19 cellular contexts compared by ENCODE assay signal in the genomic region with DNA sequence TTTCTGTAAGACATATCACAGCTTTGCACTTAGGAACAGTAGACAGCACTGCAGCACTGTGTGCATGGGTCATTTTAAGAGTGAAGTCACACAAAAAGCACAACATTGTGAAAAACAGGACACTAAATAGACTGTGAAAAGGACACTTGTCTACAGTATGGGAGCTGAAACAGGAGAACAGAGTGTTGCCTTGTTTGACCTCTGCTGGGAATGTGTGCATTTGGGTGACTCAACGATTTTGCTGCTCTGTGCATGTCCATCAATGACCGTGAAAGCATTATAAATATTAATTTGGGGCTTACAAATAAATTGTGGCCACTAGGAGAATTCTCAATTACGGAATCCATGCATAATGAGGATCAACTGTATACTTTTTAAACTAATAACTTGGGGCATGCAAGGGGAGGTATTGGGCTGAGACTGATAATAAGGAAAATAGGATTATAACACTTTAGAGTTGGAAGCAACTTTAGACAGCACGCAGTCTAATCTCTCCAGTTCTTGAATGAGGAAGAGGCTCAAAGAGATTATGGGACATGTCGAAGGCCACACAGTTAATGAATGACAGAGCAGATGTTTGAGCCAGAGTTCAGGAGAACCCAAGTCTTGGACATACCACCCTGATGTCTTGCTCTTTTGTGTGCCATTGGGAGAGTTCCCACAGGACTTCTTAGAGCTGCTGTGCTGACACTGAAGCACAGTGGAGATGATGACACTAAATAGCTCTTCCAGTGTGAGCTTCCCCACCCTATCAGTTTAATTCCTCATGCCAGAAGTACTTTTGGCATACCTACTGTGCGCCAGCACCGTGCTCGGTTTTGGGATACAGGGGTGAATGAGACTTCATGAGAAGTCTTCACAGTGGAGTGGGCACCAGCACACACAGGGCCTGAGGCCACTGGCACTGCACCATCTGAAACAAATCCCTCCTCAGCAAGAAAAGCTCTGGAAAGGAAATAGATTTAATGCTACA.
DNase-seq lines count a peak whose midpoint lies in the region; ATAC-seq, FAIRE-seq and TF ChIP-seq lines count a peak whose summit lies in the region.
"Had no signal": no experiment of that assay in that cellular context is flagged by ENCODE, and none has a peak within 500 bp of the region (broad histone marks: within the 10 kb centered on the region; RNA-seq: fewer than 3 reads in every experiment).

No MANE protein-coding gene starts in this region.

- 12% methylated on average over 8 of the region's 8 CpGs for WGBS in GM12878 (ENCODE audit: insufficient coverage, insufficient replicate concordance, low lambda C conversion rate, missing lambda C conversion rate)
- no CpG with 5 or more reads among the region's 8 CpGs for WGBS in trophoblast cell (ENCODE audit: extremely low coverage, insufficient coverage, insufficient read length)
- no CpG with 5 or more reads among the region's 8 CpGs for WGBS in mesendoderm (ENCODE audit: extremely low coverage, insufficient coverage, low lambda C conversion rate)

- H3K79me2 ChIP-seq in GM12878 (ENCODE audit: control insufficient read depth, insufficient read depth, low read length), result no peaks in the 10 kb centered on the region
- H3K79me2 ChIP-seq in trophoblast cell (ENCODE audit: control insufficient read depth, insufficient read depth, low read length, poor library complexity), result no peaks in the 10 kb centered on the region
- peaks cover 32% of the 10 kb centered on the region for H3K79me2 ChIP-seq in mesendoderm (ENCODE audit: control insufficient read depth, insufficient read depth, low read length)

- H4K91ac ChIP-seq in trophoblast cell (ENCODE audit: low read depth, low read length), result no peak overlapping the region

- H3K4me2 ChIP-seq in GM12878 (ENCODE audit: control insufficient read depth, insufficient read depth) (no peak overlapping the region), trophoblast cell (ENCODE audit: low read length) (no peak overlapping the region), mesendoderm (ENCODE audit: low read length) (no peak overlapping the region)
- H3K4me2 ChIP-seq: PC-9 had no signal

- BruUV-seq in GM12878 (replicated peaks; lab: Mats Ljungman, UMichigan), result no TSS peak

- H4K5ac ChIP-seq in mesendoderm (ENCODE audit: low read length), result no peak overlapping the region

- POLR2A ChIA-PET in HEK293 (lab: Yijun Ruan, JAX) (no interaction called here), GM12878 (lab: Charles Lee) (no interaction called here)

- TF ChIP-seq EP300 in GM12878 (IDR thresholded peaks at IDR 0.05; ENCODE audit: borderline replicate concordance in 1 of 2, control insufficient read depth in 1 of 2, low read depth in 2 of 2, low read length in 2 of 2), result no peak

- intact Hi-C loops in GM12878 (cut with micrococcal nuclease; ENCODE audit: unreplicated experiment), result no loop called here

- H4K8ac ChIP-seq in trophoblast cell (ENCODE audit: low read depth, low read length) (no peak overlapping the region), mesendoderm (ENCODE audit: low read depth, low read length) (no peak overlapping the region)

- SMC1A ChIA-PET in GM12878 (lab: Charles Lee; ENCODE audit: uncharacterized antibody, unreplicated experiment), result interaction anchor here (1.2 to 3.0 kb wide), 3 partner anchors 11 to 33 kb away, joined by 3 to 11 read pairs (median 10); no protein-coding TSS in a partner anchor

- no peak for FAIRE-seq in GM12878 (lab: Jason Lieb, UNC)

- RAD21 ChIA-PET in GM12878 (lab: Charles Lee; ENCODE audit: unreplicated experiment), result interaction anchor here (1.2 to 1.3 kb wide), 2 partner anchors 31 to 76 kb away, joined by 3 read pairs; no protein-coding TSS in a partner anchor

- no peak overlapping the region for H3K56ac ChIP-seq in mesendoderm (ENCODE audit: low read length)

- H2BK12ac ChIP-seq in trophoblast cell (ENCODE audit: low read length), result no peak overlapping the region

- no peak overlapping the region for H2AFZ ChIP-seq in GM12878 (ENCODE audit: control insufficient read depth, low read depth, low read length)
- H2AFZ ChIP-seq in trophoblast cell (ENCODE audit: insufficient read depth, low read length, poor library complexity), result no peak overlapping the region
- H2AFZ ChIP-seq: PC-9 had no signal

- in situ Hi-C loops in GM12878 (cut with MboI), result no loop called here

- H3K27me3 ChIP-seq in GM12878 (replicated peaks in 1 of 2; ENCODE audit: control insufficient read depth in 2 of 2, insufficient read depth in 2 of 2, low read length in 1 of 2) (no peaks in the 10 kb centered on the region; a peak in 1 of 4 replicates), trophoblast cell (ENCODE audit: insufficient read depth, low read length) (no peaks in the 10 kb centered on the region), mesendoderm (ENCODE audit: insufficient read depth, low read length, poor library complexity) (no peaks in the 10 kb centered on the region)

- TF ChIP-seq RAD21 in GM12878 (IDR thresholded peaks at IDR 0.05; ENCODE audit: insufficient read depth, low read depth, low read length), result no peak

- H2BK15ac ChIP-seq in mesendoderm (replicated peaks; ENCODE audit: low read depth), result no peak overlapping the region

- no peak overlapping the region for H3K18ac ChIP-seq in trophoblast cell (ENCODE audit: low read length)
- H3K18ac ChIP-seq in mesendoderm (ENCODE audit: low read length), result no peak overlapping the region

- H4K12ac ChIP-seq in trophoblast cell (ENCODE audit: low read depth, low read length), result no peak overlapping the region

- H2BK120ac ChIP-seq in trophoblast cell (ENCODE audit: insufficient read depth, low read length, poor library complexity), result no peak overlapping the region
- H2BK120ac ChIP-seq in mesendoderm (ENCODE audit: low read depth, low read length), result no peak overlapping the region

- DNase-seq in COLO829 (ENCODE audit: low spot score), result peak; percentile 72
- DNase-seq in GM12878 (ENCODE audit: low read depth, low spot score), result no peak
- DNase-seq in trophoblast cell, result no peak
- no peak for DNase-seq in mesendoderm
- no peak for DNase-seq in NCI-H1092 treated with DMSO at 0.1 percent for 48 hours (lab: John Stamatoyannopoulos, UW)
- DNase-seq in glomerular visceral epithelial cell (ENCODE audit: extremely low spot score), result no peak
- DNase-seq: ACHN; CD4-positive, alpha-beta T cell; DND-41; GF-D8; MV-4-11; NCI-H1436 treated with DMSO at 0.1 percent for 48 hours; NCI-H2081 treated with DMSO at 0.1 percent for 48 hours; NCI-H2227 treated with DMSO at 0.1 percent for 48 hours; NCI-H526 treated with DMSO at 0.1 percent for 48 hours; PC-9 had no signal

- no peak overlapping the region for H3K27ac ChIP-seq in HEK293 (ENCODE audit: extremely low read depth, low read depth, low read length)
- no peak overlapping the region for H3K27ac ChIP-seq in GM12878 (ENCODE audit: control insufficient read depth, insufficient read depth)
- no peak overlapping the region for H3K27ac ChIP-seq in trophoblast cell (ENCODE audit: low read depth, low read length)
- no peak overlapping the region for H3K27ac ChIP-seq in mesendoderm (ENCODE audit: low read depth, low read length)
- H3K27ac ChIP-seq: PC-9, SK-N-MC had no signal

- no peak overlapping the region for H3K14ac ChIP-seq in trophoblast cell (ENCODE audit: low read length)

- H3K23ac ChIP-seq in trophoblast cell (ENCODE audit: low read length) (no peak overlapping the region), mesendoderm (ENCODE audit: low read length) (no peak overlapping the region)

- no peak for TF ChIP-seq CTCF in HEK293 (tag by site-specific recombination; IDR thresholded peaks at IDR 0.05)
- TF ChIP-seq CTCF in GM12878 (IDR thresholded peaks at IDR 0.05 in 2 of 3, conservative IDR thresholded peaks at IDR 0.05 in 1 of 3; ENCODE audit: control insufficient read depth in 2 of 3, extremely low read depth in 1 of 3, insufficient read depth in 1 of 3, low read depth in 3 of 3, low read length in 3 of 3), result no peak

- H3K9me3 ChIP-seq in HEK293 (ENCODE audit: control insufficient read depth, insufficient read depth, low read depth, low read length) (no peaks in the 10 kb centered on the region), GM12878 (replicated peaks; ENCODE audit: control insufficient read depth, insufficient read depth, low read length) (no peaks in the 10 kb centered on the region), trophoblast cell (ENCODE audit: insufficient read depth, low read depth, low read length) (no peaks in the 10 kb centered on the region)

- CTCF ChIA-PET in HEK293 (lab: Yijun Ruan, JAX) (no interaction called here), GM12878 (lab: Yijun Ruan, JAX) (interaction anchor here (1.2 kb wide), 1 partner anchor 32 kb away, joined by 5 read pairs; no protein-coding TSS in a partner anchor)

- H3K4ac ChIP-seq in trophoblast cell (ENCODE audit: low read depth, low read length), result peak overlapping the region; percentile 2
- no peak overlapping the region for H3K4ac ChIP-seq in mesendoderm (ENCODE audit: low read depth, low read length)

- H3K4me1 ChIP-seq in HEK293 (ENCODE audit: control insufficient read depth, insufficient read depth, low read length) (0 out of 2 replicates have a peak, but pooled peaks cover 2% of the 10 kb centered on the region), GM12878 (ENCODE audit: control insufficient read depth, insufficient read depth, low read length) (no peaks in the 10 kb centered on the region), trophoblast cell (ENCODE audit: control insufficient read depth in 1 of 2, insufficient read depth in 2 of 2, low read length in 2 of 2) (peaks cover 0 to 5% of the 10 kb centered on the region in 2 experiments), mesendoderm (ENCODE audit: control insufficient read depth, low read depth, low read length) (no peaks in the 10 kb centered on the region)

- H3K4me3 ChIP-seq in HEK293 (ENCODE audit: low read depth, low read length) (no peak overlapping the region), GM12878 (no peak overlapping the region), trophoblast cell (ENCODE audit: low read depth, low read length) (no peak overlapping the region), mesendoderm (ENCODE audit: low read length) (no peak overlapping the region)
- H3K4me3 ChIP-seq: PC-9, SK-N-MC had no signal

- H3K79me1 ChIP-seq in trophoblast cell (ENCODE audit: low read length), result no peaks in the 10 kb centered on the region
- peaks cover 21% of the 10 kb centered on the region for H3K79me1 ChIP-seq in mesendoderm (ENCODE audit: low read length)

- H2BK5ac ChIP-seq in trophoblast cell (ENCODE audit: low read depth, low read length, poor library complexity) (no peak overlapping the region), mesendoderm (ENCODE audit: low read length) (no peak overlapping the region)

- no peak for TF ChIP-seq POLR2A in GM12878 (IDR thresholded peaks at IDR 0.05; ENCODE audit: low read depth, low read length)

- no peak overlapping the region for H3K9ac ChIP-seq in GM12878 (ENCODE audit: control insufficient read depth, insufficient read depth, low read length)
- no peak overlapping the region for H3K9ac ChIP-seq in trophoblast cell (ENCODE audit: low read length)
- H3K9ac ChIP-seq in mesendoderm (ENCODE audit: low read length), result no peak overlapping the region

- ATAC-seq in GM12878 (peak; percentile 16; the same call in 2 of the 3 replicates), HG03439 (IDR thresholded peaks at IDR 0.05; ENCODE audit: unreplicated experiment) (no peak)

- no peaks in the 10 kb centered on the region for H4K20me1 ChIP-seq in GM12878 (ENCODE audit: control insufficient read depth, insufficient read depth)

- H3K36me3 ChIP-seq in HEK293 (ENCODE audit: control insufficient read depth in 2 of 2, insufficient read depth in 1 of 2, low read length in 2 of 2) (no peaks in the 10 kb centered on the region), GM12878 (ENCODE audit: control insufficient read depth in 2 of 2, insufficient read depth in 2 of 2, low read length in 1 of 2) (no peaks in the 10 kb centered on the region), trophoblast cell (ENCODE audit: control insufficient read depth in 1 of 2, insufficient read depth in 2 of 2, low read length in 2 of 2) (no peaks in the 10 kb centered on the region), mesendoderm (ENCODE audit: control insufficient read depth, insufficient read depth, low read length) (no peaks in the 10 kb centered on the region)

- no peak overlapping the region for H2AK5ac ChIP-seq in trophoblast cell (ENCODE audit: low read length)
- no peak overlapping the region for H2AK5ac ChIP-seq in mesendoderm (ENCODE audit: low read length)
